Comparison of ENCODE assay signal across 8 cellular contexts in genomic region chr1:44801491-44802305, GRCh38. TPM values are rescaled to one million over a fixed set of nuclear protein-coding genes. Genes with fewer than 3 reads are reported as not detected.
DNase-seq lines count a peak whose midpoint lies in the region; ATAC-seq and TF ChIP-seq lines count a peak whose summit lies in the region.

No MANE protein-coding gene starts in this region.

- H3K27ac Mint-ChIP-seq in chondrocyte (ENCODE audit: unreplicated experiment): peak overlapping the region; percentile 93
- peak overlapping the region; percentile 84 to 98 (median 93) for H3K27ac Mint-ChIP-seq in naive thymus-derived CD4-positive, alpha-beta T cell

- no peak for DNase-seq in AG04449 (ENCODE audit: low read depth, low spot score)
- DNase-seq in chondrocyte (ENCODE audit: low spot score): peak; percentile 77
- peak in 4 of 9 donors; percentile 33 to 62 (median 50) for DNase-seq in naive thymus-derived CD4-positive, alpha-beta T cell
- DNase-seq in aorta: peak; percentile 53 to 76
- DNase-seq in NOMO-1 treated with dmso at 0.1 percent for 144 hours (lab: John Stamatoyannopoulos, UW; ENCODE audit: unreplicated experiment): no peak

- H3K79me2 ChIP-seq in OCI-LY1 (ENCODE audit: insufficient read depth, low read length): no peaks in the 10 kb centered on the region

- CTCF ChIA-PET in AG04449 (lab: Yijun Ruan, JAX): interaction anchor here (1.6 to 1.9 kb wide), 2 partner anchors 11 kb away, joined by 11 to 17 read pairs; no protein-coding TSS in a partner anchor
- CTCF ChIA-PET in naive thymus-derived CD4-positive, alpha-beta T cell (lab: Charles Lee): interaction anchor here (0.6 to 3.1 kb wide), 5 partner anchors 7 to 26 kb away, joined by 5 to 44 read pairs (median 11); partner anchors contain the start of genes BTBD19 and RPS8

- peaks cover 16% of the 10 kb centered on the region; the same call in 1 of the 2 replicates for H3K36me3 ChIP-seq in OCI-LY1 (ENCODE audit: insufficient read depth, low read length)
- H3K36me3 ChIP-seq in naive thymus-derived CD4-positive, alpha-beta T cell (ENCODE audit: control insufficient read depth in 2 of 3, insufficient read depth in 3 of 3, low read length in 3 of 3): peaks cover 14 to 45% (median 18%) of the 10 kb centered on the region in 3 experiments
- H3K36me3 ChIP-seq in aorta (ENCODE audit: control insufficient read depth in 1 of 2, insufficient read depth in 2 of 2, low read length in 1 of 2): peaks cover 0 to 9% of the 10 kb centered on the region in 2 donors

- H2AFZ ChIP-seq in OCI-LY1 (ENCODE audit: low read length): no peak overlapping the region

- H3K27me3 Mint-ChIP-seq in chondrocyte (ENCODE audit: low read depth): no peaks in the 10 kb centered on the region
- no peaks in the 10 kb centered on the region for H3K27me3 Mint-ChIP-seq in naive thymus-derived CD4-positive, alpha-beta T cell

- H3K4me3 ChIP-seq in AG04449 (ENCODE audit: low read depth, low read length): peak overlapping the region; percentile 86
- peak overlapping the region; percentile 77 for H3K4me3 ChIP-seq in OCI-LY1 (ENCODE audit: low read depth, low read length, poor library complexity, severe bottlenecking)
- peak overlapping the region; percentile 66 for H3K4me3 ChIP-seq in naive thymus-derived CD4-positive, alpha-beta T cell (ENCODE audit: low read length)
- peak overlapping the region; percentile 57 to 76 for H3K4me3 ChIP-seq in aorta (ENCODE audit: low read length in 2 of 2)

- H3K9me3 Mint-ChIP-seq in chondrocyte (ENCODE audit: low read depth): no peaks in the 10 kb centered on the region
- peaks cover 0 to 2% (median 0%) of the 10 kb centered on the region in 11 donors for H3K9me3 Mint-ChIP-seq in naive thymus-derived CD4-positive, alpha-beta T cell

- POLR2A ChIA-PET in AG04449 (lab: Yijun Ruan, JAX): interaction anchor here (0.9 to 4.2 kb wide), 9 partner anchors 7 to 210 kb away, joined by 3 to 78 read pairs (median 13); partner anchors contain the start of genes BTBD19, HECTD3, RNU5D-1 and RPS8
- POLR2A ChIA-PET in naive thymus-derived CD4-positive, alpha-beta T cell (lab: Charles Lee): interaction anchor here (0.6 to 18.7 kb wide), 14 partner anchors 10 to 210 kb away, joined by 3 to 709 read pairs (median 14); partner anchors contain the start of genes BEST4, BTBD19, EIF2B3 and HECTD3

- intact Hi-C loops in naive thymus-derived CD4-positive, alpha-beta T cell (cut with micrococcal nuclease): loop anchor here (1.0 to 10.0 kb wide), 13 partner anchors 8 to 885 kb away; partner anchors contain the start of genes GPBP1L1 (in 2 of the 2), RNU5D-1 (in 2 of the 2), RPS8 (in 2 of the 2) and TESK2 (in 2 of the 2)
- intact Hi-C loops in aorta (cut with DNase I): loop anchor here (5.0 to 10.0 kb wide), 2 partner anchors 67 to 501 kb away; partner anchors contain the start of genes KIF2C (in 1 of the 2) and RNU5D-1 (in 1 of the 2)

- H3K9me3 ChIP-seq in OCI-LY1 (ENCODE audit: low read length) (no peaks in the 10 kb centered on the region), aorta (ENCODE audit: control insufficient read depth, low read length) (no peaks in the 10 kb centered on the region)
- H3K9me3 ChIP-seq in naive thymus-derived CD4-positive, alpha-beta T cell (ENCODE audit: control insufficient read depth in 2 of 3, low read length in 3 of 3): no peaks in the 10 kb centered on the region

- peak overlapping the region; percentile 95 for H3K4me3 Mint-ChIP-seq in chondrocyte (ENCODE audit: unreplicated experiment)
- H3K4me3 Mint-ChIP-seq in naive thymus-derived CD4-positive, alpha-beta T cell: peak overlapping the region; percentile 85 to 97 (median 92)

- 32 to 40% methylated on average over 13 of the region's 13 CpGs for WGBS in aorta, 2 donors

- H3K9me2 ChIP-seq in OCI-LY1 (ENCODE audit: low read depth, low read length): no peaks in the 10 kb centered on the region

- no peak overlapping the region; the same call in 1 of the 2 replicates for H3K9ac ChIP-seq in OCI-LY1 (ENCODE audit: low read length)

- peaks cover 42% of the 10 kb centered on the region for H3K4me1 Mint-ChIP-seq in chondrocyte (ENCODE audit: low read depth)
- H3K4me1 Mint-ChIP-seq in naive thymus-derived CD4-positive, alpha-beta T cell: peaks cover 19 to 52% (median 38%) of the 10 kb centered on the region in 7 donors

- no peak for TF ChIP-seq CTCF in AG04449 (IDR thresholded peaks at IDR 0.05; ENCODE audit: insufficient read depth, low read length, missing control alignments)
- no peak for TF ChIP-seq CTCF in OCI-LY1 (IDR thresholded peaks at IDR 0.05; ENCODE audit: low read length)
- TF ChIP-seq CTCF in chondrocyte (IDR thresholded peaks at IDR 0.05): no peak

- no peak for ATAC-seq in naive thymus-derived CD4-positive, alpha-beta T cell
- no peak for ATAC-seq in aorta (ENCODE audit: low FRiP score)
- ATAC-seq in GM21367 (IDR thresholded peaks at IDR 0.05; ENCODE audit: unreplicated experiment): no peak
- no peak for ATAC-seq in GM21526 (IDR thresholded peaks at IDR 0.05; ENCODE audit: low FRiP score, unreplicated experiment)

- peak overlapping the region; percentile 96 for H3K4me2 ChIP-seq in OCI-LY1 (ENCODE audit: low read length)

- peaks cover 21% of the 10 kb centered on the region for H3K36me3 Mint-ChIP-seq in chondrocyte (ENCODE audit: low read depth)
- H3K36me3 Mint-ChIP-seq in naive thymus-derived CD4-positive, alpha-beta T cell: peaks cover 11 to 40% (median 29%) of the 10 kb centered on the region in 5 donors

- no peaks in the 10 kb centered on the region for H3F3A ChIP-seq in OCI-LY1 (ENCODE audit: insufficient read depth, low read length)

- no peaks in the 10 kb centered on the region for H4K20me1 ChIP-seq in OCI-LY1 (ENCODE audit: insufficient read depth, low read length)

- H3K27me3 ChIP-seq in OCI-LY1 (ENCODE audit: insufficient read depth, low read length): no peaks in the 10 kb centered on the region
- H3K27me3 ChIP-seq in naive thymus-derived CD4-positive, alpha-beta T cell (ENCODE audit: control insufficient read depth in 2 of 2, insufficient read depth in 2 of 2, low read length in 2 of 2): no peaks in the 10 kb centered on the region
- no peaks in the 10 kb centered on the region for H3K27me3 ChIP-seq in aorta (ENCODE audit: control insufficient read depth in 1 of 2, insufficient read depth in 2 of 2, low read length in 1 of 2)

- H3K4me1 ChIP-seq in OCI-LY1 (ENCODE audit: insufficient read depth, low read length, severe bottlenecking) (peaks cover 27% of the 10 kb centered on the region), aorta (ENCODE audit: control insufficient read depth in 1 of 2, insufficient read depth in 2 of 2, low read length in 2 of 2) (no peaks in the 10 kb centered on the region)
- H3K4me1 ChIP-seq in naive thymus-derived CD4-positive, alpha-beta T cell (ENCODE audit: control insufficient read depth in 2 of 2, insufficient read depth in 2 of 2, low read length in 2 of 2): peaks cover 19 to 28% of the 10 kb centered on the region in 2 donors

- H3K27ac ChIP-seq in OCI-LY1 (ENCODE audit: low read depth, low read length, poor library complexity, severe bottlenecking) (no peak overlapping the region), aorta (ENCODE audit: low read depth in 1 of 2, low read length in 2 of 2) (peak overlapping the region in 1 of 2 donors; percentile 78)
- H3K27ac ChIP-seq in naive thymus-derived CD4-positive, alpha-beta T cell (ENCODE audit: low read depth, low read length): peak overlapping the region; percentile 94

RNA-seq across cellular contexts. Expression of gene PLK3, which starts 1.5 kb away (rescaled TPM):
- total RNA-seq in chondrocyte: 24.2 to 30.0 TPM (median 29.0 TPM) in 3 replicates
- total RNA-seq in naive thymus-derived CD4-positive, alpha-beta T cell: 100 to 1,000 TPM in 4 of 5 experiments, 10 to 100 TPM in 1; 92.8 to 456 (median 142) TPM
- polyA plus RNA-seq in naive thymus-derived CD4-positive, alpha-beta T cell: 10 to 100 TPM; 30.5 to 59.1 TPM
- total RNA-seq in aorta: 10 to 100 TPM; 28.8 to 84.3 TPM
- polyA plus RNA-seq in aorta: 10 to 100 TPM; 16.2 to 73.3 TPM

RNA-seq across cellular contexts. Expression of gene DYNLT4, which starts 5.5 kb away (rescaled TPM):
- total RNA-seq in chondrocyte (not detected in 3 replicates), aorta (under 1 TPM; 0.81 to 0.87 TPM)
- 1 to 10 TPM in 2 of 5 experiments, under 1 TPM in 3; 0.31 to 9.7 (median 0.87) TPM for total RNA-seq in naive thymus-derived CD4-positive, alpha-beta T cell
- polyA plus RNA-seq in naive thymus-derived CD4-positive, alpha-beta T cell: under 1 TPM in 1 of 2 donors, not detected in 1; 0.47 TPM
- 1 to 10 TPM in 1 of 2 donors, not detected in 1; 3.0 TPM for polyA plus RNA-seq in aorta

RNA-seq across cellular contexts. Expression of gene BTBD19, which starts 6.6 kb away (rescaled TPM):
- total RNA-seq in chondrocyte: 43.4 to 46.5 TPM (median 44.1 TPM) in 3 replicates
- total RNA-seq in naive thymus-derived CD4-positive, alpha-beta T cell: 10 to 100 TPM; 11.2 to 47.2 (median 13.5) TPM
- under 1 TPM; 0.07 to 0.28 TPM for polyA plus RNA-seq in naive thymus-derived CD4-positive, alpha-beta T cell
- total RNA-seq in aorta: 10 to 100 TPM; 38.5 to 41.1 TPM
- 10 to 100 TPM in 1 of 2 donors, 1 to 10 TPM in 1; 5.1 to 35.4 TPM for polyA plus RNA-seq in aorta

RNA-seq across cellular contexts. Expression of gene BEST4, which starts 13.7 kb away (rescaled TPM):
- total RNA-seq in chondrocyte (0.19 to 0.37 TPM (median 0.33 TPM) in 3 replicates), aorta (under 1 TPM; 0.30 to 0.32 TPM)
- 1 to 10 TPM in 2 of 5 experiments, under 1 TPM in 3; 0.77 to 1.4 (median 0.96) TPM for total RNA-seq in naive thymus-derived CD4-positive, alpha-beta T cell
- polyA plus RNA-seq in naive thymus-derived CD4-positive, alpha-beta T cell: under 1 TPM in 1 of 2 donors, not detected in 1; 0.72 TPM
- polyA plus RNA-seq in aorta: 1 to 10 TPM; 1.1 to 1.8 TPM

RNA-seq across cellular contexts. Expression of gene RPS8, which starts 26.4 kb away (rescaled TPM):
- total RNA-seq in chondrocyte (1,170 to 1,234 TPM (median 1,179 TPM) in 3 replicates), aorta (1,000 to 10,000 TPM; 1,373 to 1,500 TPM)
- total RNA-seq in naive thymus-derived CD4-positive, alpha-beta T cell: 1,000 to 10,000 TPM; 2,000 to 3,409 (median 3,025) TPM
- polyA plus RNA-seq in naive thymus-derived CD4-positive, alpha-beta T cell: 1,000 to 10,000 TPM in 1 of 2 donors, 100 to 1,000 TPM in 1; 954 to 1,486 TPM
- polyA plus RNA-seq in aorta: 1,000 to 10,000 TPM; 2,358 to 3,400 TPM

Comparison
In these comparisons a context has a peak if more than half of its experiments do, and no peak if none do; other contexts are left out.
1. DNase-seq: peak in chondrocyte (single experiment) and aorta (2 of 2); none in AG04449 (single experiment) and NOMO-1 treated with dmso at 0.1 percent for 144 hours (single experiment).
2. Peak in every context shown above with its lines, with median percentiles within 50 percentile points of each other: H3K4me3 ChIP-seq.